In genomic region chr10:69338547-69339450, GRCh38 we compare ENCODE assay signal across 8 cellular contexts.
DNase-seq lines count a peak whose midpoint lies in the region; ATAC-seq and TF ChIP-seq lines count a peak whose summit lies in the region.

No MANE protein-coding gene starts in this region.

- H3K79me2 ChIP-seq in MM.1S (ENCODE audit: low read length), result no peaks in the 10 kb centered on the region

- no peaks in the 10 kb centered on the region for H3K27me3 Mint-ChIP-seq in neural crest cell (ENCODE audit: low read depth)

- no peaks in the 10 kb centered on the region for H4K20me1 ChIP-seq in MM.1S (ENCODE audit: insufficient read depth, low read length)

- peaks cover 8% of the 10 kb centered on the region for H3K36me3 ChIP-seq in HUES64 (ENCODE audit: insufficient read depth, low read length)
- H3K36me3 ChIP-seq in MM.1S (replicated peaks; ENCODE audit: insufficient read depth, low read length), result no peaks in the 10 kb centered on the region

- WGBS in HUES64, result 88% methylated on average over 9 of the region's 9 CpGs

- H3K9ac ChIP-seq in HUES64 (ENCODE audit: low read depth, low read length) (0 out of 2 replicates have a peak overlapping the region, but pooled peaks have one; percentile 27), MM.1S (ENCODE audit: low read length) (no peak overlapping the region)

- H3K4me3 ChIP-seq in AG04450 (ENCODE audit: low read depth, low read length) (no peak overlapping the region), HUES64 (ENCODE audit: low read length) (no peak overlapping the region), dorsolateral prefrontal cortex (peak overlapping the region in 2 of 59 donors; percentile 33), MM.1S (ENCODE audit: low read length) (no peak overlapping the region)

- peaks cover 41% of the 10 kb centered on the region for H3K4me1 Mint-ChIP-seq in neural crest cell

- DNase-seq in AG04450 (ENCODE audit: low read depth, low spot score) (no peak), dorsolateral prefrontal cortex (no peak), neural crest cell (ENCODE audit: low read depth, low spot score) (no peak), MM.1S (no peak), SIG-M5 (lab: John Stamatoyannopoulos, UW) (no peak)
- DNase-seq in effector CD4-positive, alpha-beta T cell, result no peak

- POLR2A ChIA-PET in AG04450 (lab: Yijun Ruan, JAX), result no interaction called here

- peak overlapping the region; percentile 72 for H3K27ac Mint-ChIP-seq in neural crest cell (ENCODE audit: unreplicated experiment)

- no peak for ATAC-seq in HG02610 (IDR thresholded peaks at IDR 0.05; ENCODE audit: unreplicated experiment)

- H3K4me2 ChIP-seq in MM.1S (ENCODE audit: low read depth, low read length), result no peak overlapping the region

- intact Hi-C loops in dorsolateral prefrontal cortex (cut with DNase I), result no loop called here

- H3K9me2 ChIP-seq in MM.1S (replicated peaks; ENCODE audit: insufficient read depth, low read length), result no peaks in the 10 kb centered on the region

- H3K9me3 Mint-ChIP-seq in neural crest cell, result no peaks in the 10 kb centered on the region

- H3K27ac ChIP-seq in AG04450 (ENCODE audit: low read depth, low read length), result peak overlapping the region; percentile 11
- peak overlapping the region; percentile 78 for H3K27ac ChIP-seq in HUES64 (ENCODE audit: low read depth, low read length)
- H3K27ac ChIP-seq in dorsolateral prefrontal cortex, result peak overlapping the region in 52 of 59 donors; percentile 8 to 84 (median 67)
- H3K27ac ChIP-seq in MM.1S (ENCODE audit: low read length), result no peak overlapping the region

- H3K27me3 ChIP-seq in AG04450 (ENCODE audit: control insufficient read depth, insufficient read depth, low read length), result no peaks in the 10 kb centered on the region
- no peaks in the 10 kb centered on the region for H3K27me3 ChIP-seq in HUES64 (ENCODE audit: insufficient read depth, low read length)
- no peaks in the 10 kb centered on the region for H3K27me3 ChIP-seq in dorsolateral prefrontal cortex
- H3K27me3 ChIP-seq in MM.1S (replicated peaks; ENCODE audit: insufficient read depth, low read length), result no peaks in the 10 kb centered on the region

- H3K36me3 Mint-ChIP-seq in neural crest cell (ENCODE audit: low read depth), result no peaks in the 10 kb centered on the region

- no peak overlapping the region for H2AFZ ChIP-seq in MM.1S (ENCODE audit: low read length)

- H3K9me3 ChIP-seq in AG04450 (ENCODE audit: control insufficient read depth, insufficient read depth, low read length), result no peaks in the 10 kb centered on the region
- no peaks in the 10 kb centered on the region for H3K9me3 ChIP-seq in HUES64 (ENCODE audit: insufficient read depth, low read depth, low read length)
- no peaks in the 10 kb centered on the region for H3K9me3 ChIP-seq in MM.1S (replicated peaks; ENCODE audit: insufficient read depth, low read length)

- peaks cover 39% of the 10 kb centered on the region for H3K4me1 ChIP-seq in HUES64 (ENCODE audit: insufficient read depth, low read length)
- no peaks in the 10 kb centered on the region for H3K4me1 ChIP-seq in MM.1S (ENCODE audit: low read length)

- no peak overlapping the region for H3K4me3 Mint-ChIP-seq in neural crest cell

- CTCF ChIA-PET in AG04450 (lab: Charles Lee), result interaction anchor here (0.7 kb wide), 1 partner anchor 85 kb away, joined by 3 read pairs; no protein-coding TSS in a partner anchor

- H3F3A ChIP-seq in MM.1S (ENCODE audit: insufficient read depth, low read length), result no peaks in the 10 kb centered on the region

- TF ChIP-seq CTCF in AG04450 (IDR thresholded peaks at IDR 0.05; ENCODE audit: low read depth, low read length) (no peak), dorsolateral prefrontal cortex (IDR thresholded peaks at IDR 0.05 in 54 of 56, conservative IDR thresholded peaks at IDR 0.05 in 2 of 56; ENCODE audit: low read depth in 1 of 56, partially characterized antibody in 56 of 56) (no peak), neural crest cell (conservative IDR thresholded peaks at IDR 0.05) (no peak), MM.1S (IDR thresholded peaks at IDR 0.05; ENCODE audit: low read length) (no peak)
